8 cellular contexts compared by ENCODE assay signal in the genomic region with DNA sequence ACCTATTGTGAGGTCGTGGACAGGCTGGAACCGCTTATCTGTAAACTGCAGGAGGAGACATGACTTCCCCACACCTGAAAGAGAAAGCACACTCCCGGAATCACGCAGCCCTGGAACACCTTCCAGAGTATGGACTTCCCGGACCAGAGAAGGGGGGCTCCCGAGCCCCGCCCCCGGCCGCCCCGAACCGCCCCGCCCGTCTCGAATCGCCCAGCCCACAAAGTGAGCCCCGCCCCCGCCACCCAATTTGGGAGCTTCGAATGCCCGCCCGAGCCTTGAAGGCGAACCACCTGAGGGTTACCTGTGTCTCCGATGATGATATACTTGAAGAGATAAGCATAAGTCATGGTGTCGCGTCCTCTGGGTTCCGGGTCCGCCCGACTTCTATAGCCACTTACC. TPM values are rescaled to one million over a fixed set of nuclear protein-coding genes. Genes with fewer than 3 reads are reported as not detected.
DNase-seq lines count a peak whose midpoint lies in the region; ATAC-seq, FAIRE-seq and TF ChIP-seq lines count a peak whose summit lies in the region.

No MANE protein-coding gene starts in this region.

- peak; percentile 21 for ATAC-seq in HG02981 (IDR thresholded peaks at IDR 0.05; ENCODE audit: unreplicated experiment)

- H3K27ac ChIP-seq in SK-N-SH (ENCODE audit: low read depth in 2 of 2, low read length in 1 of 2) = peak overlapping the region; percentile 78 to 86
- peak overlapping the region; percentile 43 for H3K27ac ChIP-seq in brain microvascular endothelial cell
- peak overlapping the region; percentile 63 to 88 for H3K27ac ChIP-seq in kidney (ENCODE audit: low read depth in 2 of 2, low read length in 2 of 2)

- H3K4me1 ChIP-seq in SK-N-SH (ENCODE audit: control insufficient read depth in 1 of 2, insufficient read depth in 2 of 2, low read depth in 1 of 2, low read length in 1 of 2) (peaks cover 4 to 6% of the 10 kb centered on the region in 2 experiments; a peak in 2 of 4 replicates), kidney (ENCODE audit: control insufficient read depth in 1 of 2, insufficient read depth in 1 of 2, low read depth in 1 of 2, low read length in 2 of 2) (peaks cover 0 to 4% of the 10 kb centered on the region in 2 donors)

- peak overlapping the region; percentile 69 for H3K4me2 ChIP-seq in SK-N-SH

- H3K4me3 ChIP-seq in SK-N-SH (ENCODE audit: low read depth in 2 of 2, low read length in 1 of 2) = peak overlapping the region; percentile 69 to 99
- H3K4me3 ChIP-seq in brain microvascular endothelial cell (ENCODE audit: low read depth, low read length) = peak overlapping the region; percentile 96
- peak overlapping the region; percentile 88 to 94 for H3K4me3 ChIP-seq in kidney (ENCODE audit: low read length in 2 of 2)

- peaks cover 58% of the 10 kb centered on the region for H3K79me2 ChIP-seq in SK-N-SH (ENCODE audit: insufficient read depth)

- no peak for TF ChIP-seq RAD21 in SK-N-SH (IDR thresholded peaks at IDR 0.05; ENCODE audit: low read length)

- DNase-seq in NCI-H2029 treated with DMSO at 0.1 percent for 48 hours (lab: John Stamatoyannopoulos, UW) (peak; percentile 67), NCI-H2029 (lab: John Stamatoyannopoulos, UW) (no peak), SK-N-SH (peak; percentile 83), brain microvascular endothelial cell (no peak), kidney (peak; percentile 94), MV-4-11 (lab: John Stamatoyannopoulos, UW) (no peak)
- DNase-seq in stimulated activated CD4-positive, alpha-beta T cell treated with anti-CD3 and anti-CD28 coated beads, Interleukin-1b, Interleukin-23, amount 100 ng/mL, for 4 hours (ENCODE audit: low read depth in 2 of 2) = peak; percentile 80 to 83

- FAIRE-seq in kidney (lab: Jason Lieb, UNC) = no peak

- H3K9ac ChIP-seq in SK-N-SH (peak overlapping the region; percentile 80), kidney (ENCODE audit: low read length in 2 of 2) (peak overlapping the region; percentile 77 to 85)

- CTCF ChIA-PET in SK-N-SH (lab: Yijun Ruan, JAX) = interaction anchor here (0.6 to 4.8 kb wide), 10 partner anchors 12 to 77 kb away, joined by 3 to 40 read pairs (median 6); a partner anchor contains a TSS

- H2AFZ ChIP-seq in SK-N-SH (ENCODE audit: low read depth) = peak overlapping the region; percentile 79

- H3F3A ChIP-seq in SK-N-SH (replicated peaks; ENCODE audit: insufficient read depth) = no peaks in the 10 kb centered on the region

- in situ Hi-C loops in brain microvascular endothelial cell (cut with HindIII; ENCODE audit: low pct_ligation_motif_present, low sequenced_read_pairs) = no loop called here

- H3K27me3 ChIP-seq in SK-N-SH (ENCODE audit: insufficient read depth) (no peaks in the 10 kb centered on the region), brain microvascular endothelial cell (replicated peaks) (no peaks in the 10 kb centered on the region)

- POLR2A ChIA-PET in SK-N-SH (lab: Yijun Ruan, JAX) = interaction anchor here (0.7 to 2.4 kb wide), 5 partner anchors 18 to 50 kb away, joined by 3 to 11 read pairs (median 5); a partner anchor contains a TSS

- no peaks in the 10 kb centered on the region for H3K9me3 ChIP-seq in SK-N-SH
- H3K9me3 ChIP-seq in kidney (ENCODE audit: control insufficient read depth in 1 of 2, low read length in 2 of 2) = no peaks in the 10 kb centered on the region

- TF ChIP-seq CTCF in SK-N-SH (IDR thresholded peaks at IDR 0.05) = no peak
- TF ChIP-seq CTCF in brain microvascular endothelial cell (IDR thresholded peaks at IDR 0.05; ENCODE audit: low read depth, low read length, missing control alignments) = no peak
- no peak for TF ChIP-seq CTCF in kidney (IDR thresholded peaks at IDR 0.05; ENCODE audit: borderline replicate concordance, extremely low read depth, insufficient read depth)

- 0% methylated on average over 7 of the region's 27 CpGs for WGBS in SK-N-SH (ENCODE audit: low lambda C conversion rate)

- H3K9me2 ChIP-seq in SK-N-SH = no peaks in the 10 kb centered on the region

- intact Hi-C loops in kidney (cut with DNase I) = no loop called here

- no peak for TF ChIP-seq EP300 in SK-N-SH (IDR thresholded peaks at IDR 0.05; ENCODE audit: borderline replicate concordance in 1 of 2, low read depth in 1 of 2, low read length in 1 of 2)

- H3K36me3 ChIP-seq in SK-N-SH (replicated peaks in 1 of 2; ENCODE audit: control insufficient read depth in 1 of 2, insufficient read depth in 2 of 2, low read length in 1 of 2) (peaks cover 13 to 19% of the 10 kb centered on the region in 2 experiments), brain microvascular endothelial cell (replicated peaks) (peaks cover 10% of the 10 kb centered on the region), kidney (ENCODE audit: control insufficient read depth in 1 of 2, insufficient read depth in 2 of 2, low read length in 2 of 2) (peaks cover 4 to 8% of the 10 kb centered on the region in 2 donors)

- H4K20me1 ChIP-seq in SK-N-SH (ENCODE audit: insufficient read depth) = no peaks in the 10 kb centered on the region

TF ChIP-seq in SK-N-SH, 30 proteins besides CTCF, POLR2A, EP300 and RAD21:
- TF ChIP-seq, protein P1, sequence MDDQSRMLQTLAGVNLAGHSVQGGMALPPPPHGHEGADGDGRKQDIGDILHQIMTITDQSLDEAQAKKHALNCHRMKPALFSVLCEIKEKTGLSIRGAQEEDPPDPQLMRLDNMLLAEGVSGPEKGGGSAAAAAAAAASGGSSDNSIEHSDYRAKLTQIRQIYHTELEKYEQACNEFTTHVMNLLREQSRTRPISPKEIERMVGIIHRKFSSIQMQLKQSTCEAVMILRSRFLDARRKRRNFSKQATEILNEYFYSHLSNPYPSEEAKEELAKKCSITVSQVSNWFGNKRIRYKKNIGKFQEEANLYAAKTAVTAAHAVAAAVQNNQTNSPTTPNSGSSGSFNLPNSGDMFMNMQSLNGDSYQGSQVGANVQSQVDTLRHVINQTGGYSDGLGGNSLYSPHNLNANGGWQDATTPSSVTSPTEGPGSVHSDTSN (IDR thresholded peaks at IDR 0.05) = no peak
- no peak for TF ChIP-seq FOXM1 (IDR thresholded peaks at IDR 0.05; ENCODE audit: low read depth)
- no peak for TF ChIP-seq NFIC (IDR thresholded peaks at IDR 0.05; ENCODE audit: borderline replicate concordance)
- no peak for TF ChIP-seq CHD2 (IDR thresholded peaks at IDR 0.05; ENCODE audit: low read length, partially characterized antibody)
- no peak for TF ChIP-seq GABPA (IDR thresholded peaks at IDR 0.05; ENCODE audit: low read depth)
- no peak for TF ChIP-seq TCF12 (IDR thresholded peaks at IDR 0.05)
- TF ChIP-seq POLR2AphosphoS5 (IDR thresholded peaks at IDR 0.05; ENCODE audit: low read depth, low read length) = peak; percentile 27
- TF ChIP-seq, protein P2, sequence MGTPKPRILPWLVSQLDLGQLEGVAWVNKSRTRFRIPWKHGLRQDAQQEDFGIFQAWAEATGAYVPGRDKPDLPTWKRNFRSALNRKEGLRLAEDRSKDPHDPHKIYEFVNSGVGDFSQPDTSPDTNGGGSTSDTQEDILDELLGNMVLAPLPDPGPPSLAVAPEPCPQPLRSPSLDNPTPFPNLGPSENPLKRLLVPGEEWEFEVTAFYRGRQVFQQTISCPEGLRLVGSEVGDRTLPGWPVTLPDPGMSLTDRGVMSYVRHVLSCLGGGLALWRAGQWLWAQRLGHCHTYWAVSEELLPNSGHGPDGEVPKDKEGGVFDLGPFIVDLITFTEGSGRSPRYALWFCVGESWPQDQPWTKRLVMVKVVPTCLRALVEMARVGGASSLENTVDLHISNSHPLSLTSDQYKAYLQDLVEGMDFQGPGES (IDR thresholded peaks at IDR 0.05; ENCODE audit: low read depth, low read length) = no peak
- TF ChIP-seq, protein P3, sequence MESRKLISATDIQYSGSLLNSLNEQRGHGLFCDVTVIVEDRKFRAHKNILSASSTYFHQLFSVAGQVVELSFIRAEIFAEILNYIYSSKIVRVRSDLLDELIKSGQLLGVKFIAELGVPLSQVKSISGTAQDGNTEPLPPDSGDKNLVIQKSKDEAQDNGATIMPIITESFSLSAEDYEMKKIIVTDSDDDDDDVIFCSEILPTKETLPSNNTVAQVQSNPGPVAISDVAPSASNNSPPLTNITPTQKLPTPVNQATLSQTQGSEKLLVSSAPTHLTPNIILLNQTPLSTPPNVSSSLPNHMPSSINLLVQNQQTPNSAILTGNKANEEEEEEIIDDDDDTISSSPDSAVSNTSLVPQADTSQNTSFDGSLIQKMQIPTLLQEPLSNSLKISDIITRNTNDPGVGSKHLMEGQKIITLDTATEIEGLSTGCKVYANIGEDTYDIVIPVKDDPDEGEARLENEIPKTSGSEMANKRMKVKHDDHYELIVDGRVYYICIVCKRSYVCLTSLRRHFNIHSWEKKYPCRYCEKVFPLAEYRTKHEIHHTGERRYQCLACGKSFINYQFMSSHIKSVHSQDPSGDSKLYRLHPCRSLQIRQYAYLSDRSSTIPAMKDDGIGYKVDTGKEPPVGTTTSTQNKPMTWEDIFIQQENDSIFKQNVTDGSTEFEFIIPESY (IDR thresholded peaks at IDR 0.05; ENCODE audit: borderline replicate concordance, low read depth) = no peak
TF ChIP-seq in SK-N-SH: peak in this region for 1.

RNA-seq across cellular contexts. Expression of a gene that starts 0.2 kb away (rescaled TPM):
- polyA plus RNA-seq in SK-N-SH (2012; rRNA removed) (24.4 and 41.2 TPM in 2 replicates), kidney (ENCODE audit: insufficient read depth, low read depth, low replicate concordance) (12.2 TPM)
- 30.1 and 36.3 TPM in 2 replicates for polyA plus RNA-seq in SK-N-SH (2012; cell fraction: cytosol; rRNA removed)
- polyA plus RNA-seq in SK-N-SH (2012; cell fraction: nucleus; rRNA removed) = 13.2 and 30.3 TPM in 2 replicates
- total RNA-seq in kidney = 22.7 TPM

RNA-seq across cellular contexts. Expression of a gene that starts 0.5 kb away (rescaled TPM):
- 52.3 and 69.3 TPM in 2 replicates for polyA plus RNA-seq in SK-N-SH (2012; rRNA removed)
- polyA plus RNA-seq in SK-N-SH (2012; cell fraction: cytosol; rRNA removed) = 45.6 and 45.7 TPM in 2 replicates
- 68.6 and 95.7 TPM in 2 replicates for polyA plus RNA-seq in SK-N-SH (2012; cell fraction: nucleus; rRNA removed)
- total RNA-seq in kidney = 75.9 TPM
- 31.0 TPM for polyA plus RNA-seq in kidney (ENCODE audit: insufficient read depth, low read depth, low replicate concordance)

RNA-seq across cellular contexts. Expression of a gene that starts 20.6 kb away (rescaled TPM):
- polyA plus RNA-seq in SK-N-SH (2012; rRNA removed) (20.1 and 25.3 TPM in 2 replicates), kidney (ENCODE audit: insufficient read depth, low read depth, low replicate concordance) (35.8 TPM)
- 13.4 and 15.8 TPM in 2 replicates for polyA plus RNA-seq in SK-N-SH (2012; cell fraction: cytosol; rRNA removed)
- polyA plus RNA-seq in SK-N-SH (2012; cell fraction: nucleus; rRNA removed) = 75.7 and 107 TPM in 2 replicates
- 77.4 TPM for total RNA-seq in kidney

RNA-seq across cellular contexts. Expression of a gene that starts 34.6 kb away (rescaled TPM):
- polyA plus RNA-seq in SK-N-SH (2012; rRNA removed) (118 and 198 TPM in 2 replicates), kidney (ENCODE audit: insufficient read depth, low read depth, low replicate concordance) (31.4 TPM)
- 61.6 and 76.3 TPM in 2 replicates for polyA plus RNA-seq in SK-N-SH (2012; cell fraction: cytosol; rRNA removed)
- 869 and 939 TPM in 2 replicates for polyA plus RNA-seq in SK-N-SH (2012; cell fraction: nucleus; rRNA removed)
- 44.3 TPM for total RNA-seq in kidney

RNA-seq across cellular contexts. Expression of a gene that starts 49.6 kb away (rescaled TPM):
- polyA plus RNA-seq in SK-N-SH (2012; rRNA removed) = 7.5 and 9.1 TPM in 2 replicates
- 7.0 and 7.7 TPM in 2 replicates for polyA plus RNA-seq in SK-N-SH (2012; cell fraction: cytosol; rRNA removed)
- 6.1 and 6.4 TPM in 2 replicates for polyA plus RNA-seq in SK-N-SH (2012; cell fraction: nucleus; rRNA removed)
- total RNA-seq in kidney = 8.8 TPM
- 5.5 TPM for polyA plus RNA-seq in kidney (ENCODE audit: insufficient read depth, low read depth, low replicate concordance)

Comparison
In these comparisons a context has a peak if more than half of its experiments do, and no peak if none do; other contexts are left out.
1. DNase-seq: peak in NCI-H2029 treated with DMSO at 0.1 percent for 48 hours (single experiment), SK-N-SH (single experiment), kidney (single experiment) and stimulated activated CD4-positive, alpha-beta T cell treated with anti-CD3 and anti-CD28 coated beads, Interleukin-1b, Interleukin-23, amount 100 ng/mL, for 4 hours (2 of 2); none in NCI-H2029 (single experiment), brain microvascular endothelial cell (single experiment) and MV-4-11 (single experiment).
2. Peak in every context shown above with its lines, with median percentiles within 50 percentile points of each other: H3K27ac ChIP-seq and H3K4me3 ChIP-seq.